8 cellular contexts compared by ENCODE assay signal in genomic region chr3:159911011-159911663, GRCh38.
DNase-seq lines count a peak whose midpoint lies in the region; ATAC-seq and TF ChIP-seq lines count a peak whose summit lies in the region.

No MANE protein-coding gene starts in this region.

- H3K9me3 ChIP-seq in mononuclear cell (ENCODE audit: low read depth, low read length) (no peaks in the 10 kb centered on the region), esophagus squamous epithelium (no peaks in the 10 kb centered on the region)

- H3K9me3 Mint-ChIP-seq in T-helper 1 cell treated with Interleukin-12 subunit alpha and Interleukin-12 subunit beta and Interleukin-4 antibody, amounts not matched to agents 30 μg/mL and 1 μg/mL, for 36 hours = no peaks in the 10 kb centered on the region

- no peak overlapping the region for H3K27ac ChIP-seq in esophagus squamous epithelium

- peaks cover 19% of the 10 kb centered on the region for H3K27me3 Mint-ChIP-seq in T-helper 1 cell treated with Interleukin-12 subunit alpha and Interleukin-12 subunit beta and Interleukin-4 antibody, amounts not matched to agents 30 μg/mL and 1 μg/mL, for 36 hours (ENCODE audit: low read depth)

- H3K27me3 ChIP-seq in mononuclear cell (ENCODE audit: insufficient read depth, low read length) (no peaks in the 10 kb centered on the region), esophagus squamous epithelium (no peaks in the 10 kb centered on the region)

- H3K36me3 Mint-ChIP-seq in T-helper 1 cell treated with Interleukin-12 subunit alpha and Interleukin-12 subunit beta and Interleukin-4 antibody, amounts not matched to agents 30 μg/mL and 1 μg/mL, for 36 hours (ENCODE audit: low read depth) = no peaks in the 10 kb centered on the region

- no peak for DNase-seq in activated effector memory CD4-positive, alpha-beta T cell treated with Interleukin-2 at 50 U/mL for 16 hours
- DNase-seq in hepatic stellate cell (ENCODE audit: low spot score) (no peak), esophagus squamous epithelium (lab: John Stamatoyannopoulos, UW) (no peak), NCI-H1694 treated with DMSO at 0.1 percent for 48 hours (lab: John Stamatoyannopoulos, UW) (no peak)

- no peak for TF ChIP-seq CTCF in esophagus squamous epithelium (IDR thresholded peaks at IDR 0.05)

- peak; percentile 79 for ATAC-seq in GM18517 (IDR thresholded peaks at IDR 0.05; ENCODE audit: unreplicated experiment)
- peak; percentile 83 for ATAC-seq in HG02610 (IDR thresholded peaks at IDR 0.05; ENCODE audit: unreplicated experiment)

- no peaks in the 10 kb centered on the region for H3K36me3 ChIP-seq in esophagus squamous epithelium

- TF ChIP-seq POLR2A in esophagus squamous epithelium (IDR thresholded peaks at IDR 0.05) = no peak

- WGBS in esophagus squamous epithelium, 2 donors = 38 to 58% methylated on average over 7 of the region's 7 CpGs

- peaks cover 8% of the 10 kb centered on the region for H3K4me1 Mint-ChIP-seq in T-helper 1 cell treated with Interleukin-12 subunit alpha and Interleukin-12 subunit beta and Interleukin-4 antibody, amounts not matched to agents 30 μg/mL and 1 μg/mL, for 36 hours (ENCODE audit: low read depth)

- H3K4me3 ChIP-seq in mononuclear cell (ENCODE audit: low read length) (peak overlapping the region; percentile 14), esophagus squamous epithelium (peak overlapping the region in 1 of 4 donors; percentile 56)

- H3K4me3 Mint-ChIP-seq in T-helper 1 cell treated with Interleukin-12 subunit alpha and Interleukin-12 subunit beta and Interleukin-4 antibody, amounts not matched to agents 30 μg/mL and 1 μg/mL, for 36 hours = peak overlapping the region; percentile 71

- H3K27ac Mint-ChIP-seq in T-helper 1 cell treated with Interleukin-12 subunit alpha and Interleukin-12 subunit beta and Interleukin-4 antibody, amounts not matched to agents 30 μg/mL and 1 μg/mL, for 36 hours = peak overlapping the region; percentile 79

- H3K4me1 ChIP-seq in mononuclear cell (ENCODE audit: insufficient read depth, low read length) (peaks cover 32% of the 10 kb centered on the region), esophagus squamous epithelium (peaks cover 0 to 7% (median 6%) of the 10 kb centered on the region in 3 donors)

- intact Hi-C loops in esophagus squamous epithelium (cut with DNase I) = no loop called here
